ENCODE assay signal across 12 cellular contexts in genomic region chr2:48332286-48332685, GRCh38. TPM values are rescaled to one million over a fixed set of nuclear protein-coding genes. Genes with fewer than 3 reads are reported as not detected.
A peak's percentile ranks its signal among the peaks of the same experiment; 100 is the strongest.
DNase-seq lines count a peak whose midpoint lies in the region; ATAC-seq and TF ChIP-seq lines count a peak whose summit lies in the region.
"Had no signal": no experiment of that assay in that cellular context is flagged by ENCODE, and none has a peak within 500 bp of the region (broad histone marks: within the 10 kb centered on the region; RNA-seq: fewer than 3 reads in every experiment).

No MANE protein-coding gene starts in this region.

- no peak for TF ChIP-seq CTCF in right lobe of liver (IDR thresholded peaks at IDR 0.05)

- no peak overlapping the region for H3K27ac ChIP-seq in right lobe of liver
- H3K27ac ChIP-seq: coronary artery had no signal

- H3K36me3 ChIP-seq in right lobe of liver: no peaks in the 10 kb centered on the region

- H3K4me1 ChIP-seq in right lobe of liver: peaks cover 0 to 19% (median 7%) of the 10 kb centered on the region in 4 donors

- DNase-seq in COR-L47 (lab: John Stamatoyannopoulos, UW) (peak; percentile 61), SKM-1 treated with dmso at 0.1 percent for 144 hours (lab: John Stamatoyannopoulos, UW; ENCODE audit: unreplicated experiment) (peak; percentile 81), right lobe of liver (no peak)
- no peak for DNase-seq in activated T-cell treated with anti-CD3 and anti-CD28 coated beads, Interleukin-2, amount 50 U/mL, for 1 hour
- no peak for DNase-seq in activated CD8-positive, alpha-beta memory T cell treated with anti-CD3 and anti-CD28 coated beads, Interleukin-2, amount 50 U/mL, for 4 hours
- DNase-seq: activated CD4-positive, alpha-beta memory T cell treated with anti-CD3 and anti-CD28 coated beads, Interleukin-2, amount 10 ng/mL, durations not matched to agents 7 days and 5 days; NCI-H510A had no signal

- ATAC-seq in HG03139 (IDR thresholded peaks at IDR 0.05; ENCODE audit: unreplicated experiment): peak; percentile 43
- ATAC-seq in right lobe of liver: peak; percentile 52 to 89 (median 75)
- no peak for ATAC-seq in HG03025 (IDR thresholded peaks at IDR 0.05; ENCODE audit: low FRiP score, unreplicated experiment)
- no peak for ATAC-seq in HG02885 (IDR thresholded peaks at IDR 0.05; ENCODE audit: poor library complexity, unreplicated experiment)

- no peak for TF ChIP-seq POLR2A in right lobe of liver (IDR thresholded peaks at IDR 0.05)

- H3K9me3 ChIP-seq in right lobe of liver: no peaks in the 10 kb centered on the region

- H3K4me3 ChIP-seq in right lobe of liver: no peak overlapping the region
- H3K4me3 ChIP-seq: coronary artery, lung had no signal

- 10% methylated on average over 5 of the region's 5 CpGs for WGBS in right lobe of liver (ENCODE audit: insufficient coverage, low coverage, low lambda C conversion rate, missing lambda C conversion rate)

- no peaks in the 10 kb centered on the region for H3K27me3 ChIP-seq in right lobe of liver

- intact Hi-C loops in right lobe of liver (cut with DNase I): no loop called here

RNA-seq across cellular contexts. Expression of gene FOXN2, which starts 17.8 kb away (rescaled TPM):
- total RNA-seq in right lobe of liver: 10 to 100 TPM; 13.4 to 25.8 (median 19.0) TPM

Comparison
In these comparisons a context has a peak if more than half of its experiments do, and no peak if none do; other contexts are left out.
1. DNase-seq: peak in COR-L47 (single experiment) and SKM-1 treated with dmso at 0.1 percent for 144 hours (single experiment); none in right lobe of liver (0 of 3), activated T-cell treated with anti-CD3 and anti-CD28 coated beads, Interleukin-2, amount 50 U/mL, for 1 hour (single experiment) and activated CD8-positive, alpha-beta memory T cell treated with anti-CD3 and anti-CD28 coated beads, Interleukin-2, amount 50 U/mL, for 4 hours (single experiment).
2. ATAC-seq: peak in HG03139 (single experiment) and right lobe of liver (4 of 4); none in HG03025 (single experiment) and HG02885 (single experiment).